Comparison of ENCODE assay signal across 8 cellular contexts in genomic region chr1:174998569-174999215, GRCh38. TPM values are rescaled to one million over a fixed set of nuclear protein-coding genes. Genes with fewer than 3 reads are reported as not detected.
DNase-seq lines count a peak whose midpoint lies in the region; ATAC-seq, FAIRE-seq and TF ChIP-seq lines count a peak whose summit lies in the region.

No MANE protein-coding gene starts in this region.

- peaks cover 23 to 44% (median 39%) of the 10 kb centered on the region in 10 experiments for H3K4me1 ChIP-seq in BLaER1 treated with 17β-estradiol and CSF1 and Interleukin-3, amounts not matched to agents 10 nM and 100 nM
- peaks cover 41% of the 10 kb centered on the region for H3K4me1 ChIP-seq in PC-9 (replicated peaks; ENCODE audit: insufficient read depth)
- peaks cover 19% of the 10 kb centered on the region for H3K4me1 ChIP-seq in astrocyte (ENCODE audit: insufficient read depth, low read length)
- H3K4me1 ChIP-seq in skeletal muscle satellite cell (ENCODE audit: control insufficient read depth, insufficient read depth, low read length), result peaks cover 56% of the 10 kb centered on the region

- peak overlapping the region; percentile 89 for H2AFZ ChIP-seq in PC-9
- peak overlapping the region; percentile 93 for H2AFZ ChIP-seq in astrocyte (ENCODE audit: low read depth, low read length)

- H3K4me3 ChIP-seq in BLaER1 treated with 17β-estradiol and CSF1 and Interleukin-3, amounts not matched to agents 10 nM and 100 nM, result peak overlapping the region; percentile 84 to 99 (median 96)
- peak overlapping the region; percentile 89 for H3K4me3 ChIP-seq in PC-9
- H3K4me3 ChIP-seq in astrocyte (ENCODE audit: insufficient read depth, low read depth, low read length), result peak overlapping the region; percentile 96
- peak overlapping the region; percentile 97 for H3K4me3 ChIP-seq in iPS-11a (ENCODE audit: low read depth, low read length)
- peak overlapping the region; percentile 96 for H3K4me3 ChIP-seq in skeletal muscle satellite cell (ENCODE audit: low read length)

- TF ChIP-seq CTCF in LNCAP (IDR thresholded peaks at IDR 0.05) (peak; percentile 82), PC-9 (conservative IDR thresholded peaks at IDR 0.05) (peak; percentile 92), astrocyte (IDR thresholded peaks at IDR 0.05; ENCODE audit: insufficient read depth, low read depth, low read length) (peak; percentile 81)

- H4K20me1 ChIP-seq in BLaER1 treated with 17β-estradiol and CSF1 and Interleukin-3, amounts not matched to agents 10 nM and 100 nM, result peaks cover 22 to 37% (median 31%) of the 10 kb centered on the region in 11 experiments; a peak in 21 of 22 replicates
- no peaks in the 10 kb centered on the region; the same call in 1 of the 2 replicates for H4K20me1 ChIP-seq in PC-9 (ENCODE audit: insufficient read depth)
- H4K20me1 ChIP-seq in astrocyte (ENCODE audit: insufficient read depth, low read length), result peaks cover 14% of the 10 kb centered on the region

- H3K4me3 Mint-ChIP-seq in astrocyte (ENCODE audit: unreplicated experiment), result no peak overlapping the region

- H3K4me2 ChIP-seq in BLaER1 treated with 17β-estradiol and CSF1 and Interleukin-3, amounts not matched to agents 10 nM and 100 nM, result peak overlapping the region; percentile 78 to 90 (median 87)
- H3K4me2 ChIP-seq in PC-9 (peak overlapping the region; percentile 97), astrocyte (ENCODE audit: low read length) (peak overlapping the region; percentile 96), skeletal muscle satellite cell (ENCODE audit: low read length) (peak overlapping the region; percentile 92)

- H3K27me3 ChIP-seq in BLaER1 treated with 17β-estradiol and CSF1 and Interleukin-3, amounts not matched to agents 10 nM and 100 nM, result no peaks in the 10 kb centered on the region
- H3K27me3 ChIP-seq in PC-9 (ENCODE audit: insufficient read depth, low read depth) (no peaks in the 10 kb centered on the region), astrocyte (ENCODE audit: insufficient read depth, low read length) (no peaks in the 10 kb centered on the region), skeletal muscle satellite cell (ENCODE audit: control insufficient read depth, insufficient read depth, low read length) (no peaks in the 10 kb centered on the region)

- ATAC-seq in GM18907 (IDR thresholded peaks at IDR 0.05; ENCODE audit: unreplicated experiment) (peak; percentile 26), HG03025 (IDR thresholded peaks at IDR 0.05; ENCODE audit: low FRiP score, unreplicated experiment) (no peak)

- BruUV-seq in PC-9 (replicated peaks; lab: Mats Ljungman, UMichigan), result no TSS peak

- POLR2A ChIA-PET in PC-9 (lab: Charles Lee; ENCODE audit: unreplicated experiment), result interaction anchor here (0.6 to 2.3 kb wide), 9 partner anchors 24 to 269 kb away, joined by 4 to 24 read pairs (median 7); partner anchors contain the start of gene MRPS14

- H3K79me2 ChIP-seq in PC-9 (ENCODE audit: low read depth) (peaks cover 45% of the 10 kb centered on the region), astrocyte (ENCODE audit: insufficient read depth, low read length) (peaks cover 38% of the 10 kb centered on the region)

- H3K9me3 ChIP-seq in BLaER1 treated with 17β-estradiol and CSF1 and Interleukin-3, amounts not matched to agents 10 nM and 100 nM (replicated peaks in 1 of 11), result no peaks in the 10 kb centered on the region; a peak in 4 of 22 replicates
- no peaks in the 10 kb centered on the region for H3K9me3 ChIP-seq in PC-9 (ENCODE audit: insufficient read depth, low read depth)
- H3K9me3 ChIP-seq in astrocyte (ENCODE audit: insufficient read depth, low read depth, low read length), result no peaks in the 10 kb centered on the region
- H3K9me3 ChIP-seq in skeletal muscle satellite cell (replicated peaks; ENCODE audit: low read length), result no peaks in the 10 kb centered on the region

- peak; percentile 38 to 68 for DNase-seq in PC-9
- peak; percentile 39 for DNase-seq in astrocyte (ENCODE audit: low read depth)

- H3K27ac Mint-ChIP-seq in astrocyte (ENCODE audit: unreplicated experiment), result no peak overlapping the region

- peaks cover 0 to 56% (median 17%) of the 10 kb centered on the region in 11 experiments; a peak in 10 of 22 replicates for H3K36me3 ChIP-seq in BLaER1 treated with 17β-estradiol and CSF1 and Interleukin-3, amounts not matched to agents 10 nM and 100 nM
- H3K36me3 ChIP-seq in PC-9 (ENCODE audit: low read depth) (no peaks in the 10 kb centered on the region), astrocyte (ENCODE audit: insufficient read depth, low read length) (no peaks in the 10 kb centered on the region), skeletal muscle satellite cell (ENCODE audit: insufficient read depth, low read length) (no peaks in the 10 kb centered on the region)

- H3K27ac ChIP-seq in BLaER1 treated with 17β-estradiol and CSF1 and Interleukin-3, amounts not matched to agents 10 nM and 100 nM, result peak overlapping the region; percentile 95 to 100 (median 98)
- H3K27ac ChIP-seq in PC-9 (peak overlapping the region; percentile 97), astrocyte (ENCODE audit: low read depth, low read length) (peak overlapping the region; percentile 100)

- peak overlapping the region; percentile 88 to 100 (median 96) for H3K9ac ChIP-seq in BLaER1 treated with 17β-estradiol and CSF1 and Interleukin-3, amounts not matched to agents 10 nM and 100 nM
- H3K9ac ChIP-seq in astrocyte (ENCODE audit: low read length) (peak overlapping the region; percentile 99), skeletal muscle satellite cell (ENCODE audit: low read depth, low read length) (peak overlapping the region; percentile 99)

- peaks cover 5% of the 10 kb centered on the region; the same call in 1 of the 2 replicates for H3F3A ChIP-seq in PC-9 (ENCODE audit: insufficient read depth, low read depth)

- no peak for FAIRE-seq in astrocyte (lab: Jason Lieb, UNC)

- H3K9me3 Mint-ChIP-seq in astrocyte (ENCODE audit: unreplicated experiment), result no peaks in the 10 kb centered on the region

- H3K36me3 Mint-ChIP-seq in astrocyte (ENCODE audit: low read depth, unreplicated experiment), result no peaks in the 10 kb centered on the region

- peaks cover 12% of the 10 kb centered on the region for H3K4me1 Mint-ChIP-seq in astrocyte (ENCODE audit: low read depth, unreplicated experiment)

- no peaks in the 10 kb centered on the region for H3K27me3 Mint-ChIP-seq in astrocyte (ENCODE audit: low read depth, unreplicated experiment)

- intact Hi-C loops in PC-9 (cut with micrococcal nuclease; ENCODE audit: unreplicated experiment), result loop anchor here (1.0 to 5.0 kb wide), 6 partner anchors 34 to 1130 kb away; partner anchors contain the start of gene ZBTB37

- CTCF ChIA-PET in PC-9 (lab: Charles Lee), result interaction anchor here (0.5 kb wide), 1 partner anchor 118 kb away, joined by 6 read pairs; no protein-coding TSS in a partner anchor

- H3K9me2 ChIP-seq in PC-9 (ENCODE audit: insufficient read depth), result no peaks in the 10 kb centered on the region

RNA-seq across cellular contexts. Expression of gene CACYBP, which starts 1.1 kb away (rescaled TPM):
- total RNA-seq in PC-9 (2021) (154 and 156 TPM in 2 replicates), astrocyte (87.8 and 95.0 TPM in 2 replicates)
- total RNA-seq in skeletal muscle satellite cell (2012; rRNA removed), result 242 and 303 TPM in 2 replicates

RNA-seq across cellular contexts. Expression of gene MRPS14, which starts 24.5 kb away (rescaled TPM):
- total RNA-seq in PC-9 (2021), result 24.1 and 28.8 TPM in 2 replicates
- total RNA-seq in astrocyte, result 20.3 and 23.7 TPM in 2 replicates
- 13.4 and 17.0 TPM in 2 replicates for total RNA-seq in skeletal muscle satellite cell (2012; rRNA removed)
